ENCODE assay signal across 8 cellular contexts in genomic region chr3:122533931-122534334, GRCh38. TPM values are rescaled to one million over a fixed set of nuclear protein-coding genes. Genes with fewer than 3 reads are reported as not detected.
DNase-seq lines count a peak whose midpoint lies in the region; ATAC-seq and TF ChIP-seq lines count a peak whose summit lies in the region.

No MANE protein-coding gene starts in this region.

- no peak for TF ChIP-seq EP300 in tibial nerve (IDR thresholded peaks at IDR 0.05)

- ATAC-seq in GM18907 (IDR thresholded peaks at IDR 0.05; ENCODE audit: unreplicated experiment) (peak; percentile 99), HG03064 (IDR thresholded peaks at IDR 0.05; ENCODE audit: low read depth, unreplicated experiment) (peak; percentile 99), RWPE2 (ENCODE audit: low read depth) (peak; percentile 100)

- WGBS in tibial nerve, 2 donors = 60 to 78% methylated on average over 1 of the region's 1 CpG

- H3K4me1 ChIP-seq in RWPE2 (ENCODE audit: insufficient read depth, poor library complexity, severe bottlenecking) (peaks cover 12% of the 10 kb centered on the region), tibial nerve (no peaks in the 10 kb centered on the region)

- peaks cover 16% of the 10 kb centered on the region; the same call in 1 of the 2 replicates for H3K36me3 ChIP-seq in RWPE2 (ENCODE audit: low read depth)
- peaks cover 0 to 91% (median 7%) of the 10 kb centered on the region in 3 donors for H3K36me3 ChIP-seq in tibial nerve

- H3K27ac ChIP-seq in RWPE2 (ENCODE audit: poor library complexity, severe bottlenecking) (peak overlapping the region; percentile 19), tibial nerve (no peak overlapping the region)

- TF ChIP-seq CTCF in RWPE2 (IDR thresholded peaks at IDR 0.05; ENCODE audit: poor library complexity, severe bottlenecking) (no peak), tibial nerve (IDR thresholded peaks at IDR 0.05) (no peak)

- no peak overlapping the region for H3K4me3 ChIP-seq in RWPE2 (ENCODE audit: severe bottlenecking)
- no peak overlapping the region for H3K4me3 ChIP-seq in tibial nerve

- no peaks in the 10 kb centered on the region for H3K9me3 ChIP-seq in RWPE2 (ENCODE audit: severe bottlenecking)
- no peaks in the 10 kb centered on the region for H3K9me3 ChIP-seq in tibial nerve

- DNase-seq in A172 (ENCODE audit: low spot score) (peak; percentile 86), RWPE2 (ENCODE audit: low spot score) (peak; percentile 73), dermis blood vessel endothelial cell (peak; percentile 22), stromal cell of bone marrow (ENCODE audit: low read depth) (peak; percentile 61), tibial nerve (ENCODE audit: low spot score in 2 of 2) (no peak), anterior cingulate cortex (lab: John Stamatoyannopoulos, UW) (no peak)

- TF ChIP-seq POLR2A in tibial nerve (IDR thresholded peaks at IDR 0.05) = no peak

- no peaks in the 10 kb centered on the region for H3K27me3 ChIP-seq in RWPE2 (ENCODE audit: insufficient read depth, poor library complexity, severe bottlenecking)
- H3K27me3 ChIP-seq in tibial nerve = no peaks in the 10 kb centered on the region

RNA-seq across cellular contexts. Expression of gene KPNA1, which starts 19.2 kb away (rescaled TPM):
- 23.8 and 30.6 TPM in 2 replicates for total RNA-seq in A172 (2014; rRNA removed; shearing (Covaris generic))
- total RNA-seq in dermis blood vessel endothelial cell (36.4 and 63.3 TPM in 2 replicates), tibial nerve (10 to 100 TPM; 36.8 to 46.5 (median 41.8) TPM)

RNA-seq across cellular contexts. Expression of gene PARP9, which starts 30.2 kb away (rescaled TPM):
- 20.6 and 22.8 TPM in 2 replicates for total RNA-seq in A172 (2014; rRNA removed; shearing (Covaris generic))
- total RNA-seq in dermis blood vessel endothelial cell = 23.0 and 23.4 TPM in 2 replicates
- total RNA-seq in tibial nerve = 10 to 100 TPM; 16.1 to 32.6 (median 22.4) TPM

RNA-seq across cellular contexts. Expression of gene DTX3L, which starts 30.2 kb away (rescaled TPM):
- 26.1 and 26.3 TPM in 2 replicates for total RNA-seq in A172 (2014; rRNA removed; shearing (Covaris generic))
- total RNA-seq in dermis blood vessel endothelial cell (23.8 and 36.4 TPM in 2 replicates), tibial nerve (10 to 100 TPM; 14.9 to 23.2 (median 18.9) TPM)

RNA-seq across cellular contexts. Expression of gene PARP15, which starts 43.5 kb away (rescaled TPM):
- not detected in 2 replicates for total RNA-seq in A172 (2014; rRNA removed; shearing (Covaris generic))
- total RNA-seq in dermis blood vessel endothelial cell (0.17 and 0.47 TPM in 2 replicates), tibial nerve (1 to 10 TPM; 1.2 to 3.6 (median 2.8) TPM)

Comparison
In these comparisons a context has a peak if more than half of its experiments do, and no peak if none do; other contexts are left out.
1. DNase-seq: peak in A172 (single experiment), RWPE2 (single experiment), dermis blood vessel endothelial cell (single experiment) and stromal cell of bone marrow (single experiment); none in tibial nerve (0 of 2) and anterior cingulate cortex (0 of 58).
2. Peak in every context shown above with its lines, with median percentiles within 50 percentile points of each other: ATAC-seq.